Comparison of ENCODE assay signal across 24 cellular contexts in the genomic region with DNA sequence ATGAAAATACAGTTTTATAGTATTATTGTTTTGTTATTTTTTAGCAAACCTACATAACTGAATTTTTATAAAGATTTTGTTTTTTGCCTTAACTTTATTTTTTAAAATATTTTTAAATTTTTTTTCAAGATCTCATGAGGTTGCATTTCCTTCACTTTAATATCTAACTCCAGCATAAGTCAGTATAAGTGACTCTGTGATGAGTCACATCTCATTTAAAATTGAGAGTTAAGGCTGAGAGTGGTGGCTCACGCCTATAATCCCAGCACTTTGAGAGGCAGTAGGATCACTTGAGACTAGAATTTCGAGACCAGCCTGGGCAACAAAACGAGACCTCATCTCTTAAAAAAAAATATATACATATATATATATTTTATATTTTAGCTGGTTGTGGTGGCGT. TPM values are rescaled to one million over a fixed set of nuclear protein-coding genes. Genes with fewer than 3 reads are reported as not detected.
DNase-seq lines count a peak whose midpoint lies in the region; ATAC-seq, FAIRE-seq and TF ChIP-seq lines count a peak whose summit lies in the region.
"Had no signal": no experiment of that assay in that cellular context is flagged by ENCODE, and none has a peak within 500 bp of the region (broad histone marks: within the 10 kb centered on the region; RNA-seq: fewer than 3 reads in every experiment).

No MANE protein-coding gene starts in this region.

- H3K4me3 Mint-ChIP-seq in activated CD8-positive, alpha-beta T cell treated with anti-CD3 and anti-CD28 coated beads for 36 hours, result no peak overlapping the region
- H3K4me3 Mint-ChIP-seq: activated CD4-positive, alpha-beta memory T cell treated with anti-CD3 and anti-CD28 coated beads for 36 hours; activated naive CD4-positive, alpha-beta T cell treated with anti-CD3 and anti-CD28 coated beads for 36 hours; activated T-cell treated with anti-CD3 and anti-CD28 coated beads, Interleukin-2, amount 50 U/mL, for 24 hours; CD4-positive, alpha-beta T cell; T-helper 1 cell treated with Interleukin-12 subunit alpha and Interleukin-12 subunit beta and Interleukin-4 antibody, amounts not matched to agents 30 μg/mL and 1 μg/mL, for 36 hours had no signal

- intact Hi-C loops in OCI-LY7 (cut with micrococcal nuclease; ENCODE audit: unreplicated experiment), result no loop called here
- intact Hi-C loops in activated CD8-positive, alpha-beta T cell treated with anti-CD3 and anti-CD28 coated beads for 36 hours (cut with micrococcal nuclease), result no loop called here

- H3K36me3 Mint-ChIP-seq in activated CD8-positive, alpha-beta T cell treated with anti-CD3 and anti-CD28 coated beads for 36 hours (ENCODE audit: low read depth), result peaks cover 7% of the 10 kb centered on the region

- H3K27me3 Mint-ChIP-seq in activated CD8-positive, alpha-beta T cell treated with anti-CD3 and anti-CD28 coated beads for 36 hours, result no peaks in the 10 kb centered on the region
- H3K27me3 Mint-ChIP-seq: activated CD4-positive, alpha-beta memory T cell treated with anti-CD3 and anti-CD28 coated beads for 36 hours; activated T-cell treated with anti-CD3 and anti-CD28 coated beads, Interleukin-2, amount 50 U/mL, for 24 hours; CD4-positive, alpha-beta T cell had no signal

- no peaks in the 10 kb centered on the region for H3K9me3 Mint-ChIP-seq in activated CD8-positive, alpha-beta T cell treated with anti-CD3 and anti-CD28 coated beads for 36 hours
- H3K9me3 Mint-ChIP-seq: activated CD4-positive, alpha-beta memory T cell treated with anti-CD3 and anti-CD28 coated beads for 36 hours; activated naive CD4-positive, alpha-beta T cell treated with anti-CD3 and anti-CD28 coated beads for 36 hours; T-helper 1 cell treated with Interleukin-12 subunit alpha and Interleukin-12 subunit beta and Interleukin-4 antibody, amounts not matched to agents 30 μg/mL and 1 μg/mL, for 36 hours had no signal

- POLR2A ChIA-PET in OCI-LY7 (lab: Charles Lee), result interaction anchor here (0.7 to 1.1 kb wide), 2 partner anchors 11 to 26 kb away, joined by 3 to 4 read pairs; no protein-coding TSS in a partner anchor
- POLR2A ChIA-PET in activated CD8-positive, alpha-beta T cell treated with anti-CD3 and anti-CD28 coated beads for 36 hours (lab: Charles Lee), result interaction anchor here (0.9 kb wide), 1 partner anchor 15 kb away, joined by 3 read pairs; no protein-coding TSS in a partner anchor

- no peak overlapping the region for H2AFZ ChIP-seq in OCI-LY7 (ENCODE audit: low read length)

- H3K79me2 ChIP-seq in OCI-LY7 (ENCODE audit: insufficient read depth, low read depth, low read length), result peaks cover 19% of the 10 kb centered on the region

- no peak overlapping the region for H3K27ac Mint-ChIP-seq in activated CD8-positive, alpha-beta T cell treated with anti-CD3 and anti-CD28 coated beads for 36 hours
- H3K27ac Mint-ChIP-seq: activated CD4-positive, alpha-beta memory T cell treated with anti-CD3 and anti-CD28 coated beads for 36 hours; activated naive CD4-positive, alpha-beta T cell treated with anti-CD3 and anti-CD28 coated beads for 36 hours; activated T-cell treated with anti-CD3 and anti-CD28 coated beads, Interleukin-2, amount 50 U/mL, for 24 hours; CD4-positive, alpha-beta T cell; T-helper 1 cell treated with Interleukin-12 subunit alpha and Interleukin-12 subunit beta and Interleukin-4 antibody, amounts not matched to agents 30 μg/mL and 1 μg/mL, for 36 hours had no signal

- peak; percentile 79 for FAIRE-seq in A204.1 (lab: Jason Lieb, UNC)
- FAIRE-seq: colon, urothelium cell line had no signal

- no peaks in the 10 kb centered on the region for H3K36me3 ChIP-seq in OCI-LY7 (ENCODE audit: insufficient read depth, low read length)
- H3K36me3 ChIP-seq in BE2C, result no peaks in the 10 kb centered on the region
- H3K36me3 ChIP-seq: left ventricle myocardium inferior, neutrophil had no signal

- no peak overlapping the region for H3K4me2 ChIP-seq in OCI-LY7 (ENCODE audit: low read length)

- peak; percentile 10 for DNase-seq in HS-5 (ENCODE audit: low read depth)
- DNase-seq in astrocyte of the spinal cord (ENCODE audit: low read depth, low spot score), result peak; percentile 41
- DNase-seq in foreskin fibroblast, result peak; percentile 20 to 54
- no peak for DNase-seq in OCI-LY7 (ENCODE audit: low spot score)
- DNase-seq in BE2C, result no peak
- no peak for DNase-seq in activated CD8-positive, alpha-beta T cell treated with anti-CD3 and anti-CD28 coated beads for 36 hours
- no peak for DNase-seq in OCI-M1 (lab: John Stamatoyannopoulos, UW)
- DNase-seq: activated CD4-positive, alpha-beta memory T cell treated with anti-CD3 and anti-CD28 coated beads for 36 hours; activated naive CD4-positive, alpha-beta T cell treated with anti-CD3 and anti-CD28 coated beads for 36 hours; activated T-cell treated with anti-CD3 and anti-CD28 coated beads, Interleukin-2, amount 50 U/mL, for 24 hours; aorta; CD4-positive, alpha-beta T cell; left ventricle myocardium inferior; NCI-H1092 treated with DMSO at 0.1 percent for 48 hours; NCI-H2081 treated with DMSO at 0.1 percent for 48 hours; NCI-H510A treated with DMSO at 0.1 percent for 48 hours; SIG-M5; stimulated activated CD4-positive, alpha-beta T cell treated with anti-CD3 and anti-CD28 coated beads, Interleukin-4, amount 100 ng/mL, for 4 hours; substantia nigra had no signal

- peaks cover 9% of the 10 kb centered on the region; the same call in 1 of the 2 replicates for H4K20me1 ChIP-seq in OCI-LY7 (ENCODE audit: insufficient read depth, low read length)

- H3K4me1 Mint-ChIP-seq in activated CD8-positive, alpha-beta T cell treated with anti-CD3 and anti-CD28 coated beads for 36 hours (ENCODE audit: low read depth), result peaks cover 29% of the 10 kb centered on the region

- H3K27me3 ChIP-seq in BE2C, result no peaks in the 10 kb centered on the region
- H3K27me3 ChIP-seq: neutrophil had no signal

- in situ Hi-C loops in astrocyte of the spinal cord (cut with HindIII; ENCODE audit: low sequenced_read_pairs), result no loop called here

- H3K27ac ChIP-seq in OCI-LY7 (ENCODE audit: low read depth, low read length, poor library complexity, severe bottlenecking), result no peak overlapping the region
- H3K27ac ChIP-seq: left ventricle myocardium inferior, neutrophil had no signal

- no peak for ATAC-seq in activated CD8-positive, alpha-beta T cell treated with anti-CD3 and anti-CD28 coated beads for 36 hours

- no peak overlapping the region for H3K4me3 ChIP-seq in astrocyte of the spinal cord (ENCODE audit: low read depth, low read length)
- H3K4me3 ChIP-seq in foreskin fibroblast (ENCODE audit: low read depth in 1 of 2, low read length in 2 of 2), result no peak overlapping the region
- H3K4me3 ChIP-seq in OCI-LY7 (ENCODE audit: low read depth, low read length, poor library complexity, severe bottlenecking), result no peak overlapping the region
- no peak overlapping the region for H3K4me3 ChIP-seq in BE2C (ENCODE audit: low read depth, low read length)
- H3K4me3 ChIP-seq: left ventricle myocardium inferior had no signal

- CTCF ChIA-PET in OCI-LY7 (lab: Charles Lee; ENCODE audit: unreplicated experiment), result no interaction called here
- CTCF ChIA-PET in activated CD8-positive, alpha-beta T cell treated with anti-CD3 and anti-CD28 coated beads for 36 hours (lab: Charles Lee), result interaction anchor here (1.4 to 2.4 kb wide), 2 partner anchors 11 to 38 kb away, joined by 3 to 6 read pairs; no protein-coding TSS in a partner anchor

- TF ChIP-seq CTCF in astrocyte of the spinal cord (IDR thresholded peaks at IDR 0.05; ENCODE audit: low read depth, low read length) (no peak), foreskin fibroblast (IDR thresholded peaks at IDR 0.05; ENCODE audit: low read depth, low read length) (no peak), OCI-LY7 (conservative IDR thresholded peaks at IDR 0.05; ENCODE audit: low read length) (no peak), BE2C (IDR thresholded peaks at IDR 0.05; ENCODE audit: low read depth, low read length) (no peak)
- no peak for TF ChIP-seq CTCF in activated CD8-positive, alpha-beta T cell treated with anti-CD3 and anti-CD28 coated beads for 36 hours (IDR thresholded peaks at IDR 0.05)

- no TSS peak for BruUV-seq in OCI-LY7 (replicated peaks; lab: Mats Ljungman, UMichigan)

- no peaks in the 10 kb centered on the region for H3K4me1 ChIP-seq in OCI-LY7 (ENCODE audit: insufficient read depth, low read length, poor library complexity, severe bottlenecking)
- H3K4me1 ChIP-seq in BE2C, result no peaks in the 10 kb centered on the region

- no peaks in the 10 kb centered on the region for H3K9me2 ChIP-seq in OCI-LY7 (ENCODE audit: insufficient read depth, low read length)

- H3K9me3 ChIP-seq in OCI-LY7 (ENCODE audit: low read length) (peaks cover 4% of the 10 kb centered on the region; the same call in 1 of the 2 replicates), BE2C (no peaks in the 10 kb centered on the region)
- H3K9me3 ChIP-seq: neutrophil had no signal

RNA-seq across cellular contexts. Expression of gene NLK, which starts 44.0 kb away (rescaled TPM):
- total RNA-seq in OCI-LY7 (2014; rRNA removed; shearing (Covaris generic)), result 18.1 and 23.3 TPM in 2 replicates
- 27.8 and 31.1 TPM in 2 replicates for total RNA-seq in OCI-LY7 (2022)
- 12.0 TPM for polyA plus RNA-seq in BE2C (2012; ENCODE audit: insufficient read depth, insufficient read length, low read depth)
- 1 to 10 TPM; 7.3 to 7.8 TPM for total RNA-seq in activated CD8-positive, alpha-beta T cell treated with anti-CD3 and anti-CD28 coated beads for 36 hours

Comparison
In these comparisons a context has a peak if more than half of its experiments do, and no peak if none do; other contexts are left out.
1. DNase-seq: peak in HS-5 (single experiment), astrocyte of the spinal cord (single experiment) and foreskin fibroblast (2 of 2); none in OCI-LY7 (single experiment), BE2C (single experiment), activated CD8-positive, alpha-beta T cell treated with anti-CD3 and anti-CD28 coated beads for 36 hours (single experiment) and OCI-M1 (single experiment).